ENCODE assay signal across 29 cellular contexts in the genomic region with DNA sequence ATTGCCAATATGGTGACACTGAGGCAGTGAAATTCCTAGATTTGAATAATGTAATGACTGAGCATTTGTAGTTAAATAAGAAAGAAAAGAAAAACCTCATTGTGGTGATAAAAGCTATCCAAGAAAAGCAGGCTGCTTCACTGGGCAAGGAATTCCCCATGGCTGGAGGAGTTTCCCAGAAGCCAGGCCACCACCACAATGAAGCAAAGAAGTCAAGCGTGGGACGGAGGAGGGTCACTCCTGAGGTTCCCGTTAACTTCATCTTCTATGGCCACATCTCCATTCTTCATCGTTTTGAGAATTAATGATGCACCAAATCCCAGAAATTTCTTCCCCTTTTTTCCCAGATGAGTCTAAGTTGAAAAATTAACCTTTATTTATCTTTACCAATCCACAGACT.
"Had no signal": no experiment of that assay in that cellular context is flagged by ENCODE, and none has a peak within 500 bp of the region (broad histone marks: within the 10 kb centered on the region; RNA-seq: fewer than 3 reads in every experiment).

No MANE protein-coding gene starts in this region.

- H3K27me3 ChIP-seq: ascending aorta, esophagus squamous epithelium, gastrocnemius medialis, left lung, testis, transverse colon had no signal

- H3K9me3 Mint-ChIP-seq: activated naive CD4-positive, alpha-beta T cell treated with anti-CD3 and anti-CD28 coated beads, Interleukin-2, amount 10 ng/mL, durations not matched to agents 7 days and 5 days; activated naive CD8-positive, alpha-beta T cell treated with anti-CD3 and anti-CD28 coated beads, Interleukin-2, amount 10 ng/mL, durations not matched to agents 7 days and 5 days; central memory CD8-positive, alpha-beta T cell; dendritic cell treated with granulocyte-macrophage colony-stimulating factor and Interleukin-4, amounts not matched to agents 40 ng/mL and 50 ng/mL, for 4 days; natural killer cell treated with Interleukin-12 subunit alpha and Interleukin-12 subunit beta and Interleukin-15 and Interleukin-18, amount 100 ng/mL, for 72 hours; T-helper 2 cell treated with Interferon-gamma antibody and Interleukin-4, amounts not matched to agents 5 μg/mL and 100 μg/mL, for 36 hours had no signal

- H3K36me3 Mint-ChIP-seq: natural killer cell treated with Interleukin-12 subunit alpha and Interleukin-12 subunit beta and Interleukin-15 and Interleukin-18, amount 100 ng/mL, for 72 hours had no signal

- H3K27ac ChIP-seq: ascending aorta, esophagus squamous epithelium, left lung, skin epidermis, testis, transverse colon had no signal

- H3K4me1 ChIP-seq: ascending aorta, esophagus squamous epithelium, testis, transverse colon had no signal

- ATAC-seq: gastrocnemius medialis; left lung; mucosa of descending colon; natural killer cell treated with Interleukin-12 subunit alpha and Interleukin-12 subunit beta and Interleukin-15 and Interleukin-18, amount 100 ng/mL, for 72 hours; sciatic nerve; stimulated activated naive CD8-positive, alpha-beta T cell treated with anti-CD3 and anti-CD28 coated beads, Interleukin-15, Interleukin-2, amounts not matched to agents 100 U/mL and 50 U/mL, for 24 hours had no signal

- H3K27me3 Mint-ChIP-seq: activated naive CD4-positive, alpha-beta T cell treated with anti-CD3 and anti-CD28 coated beads, Interleukin-2, amount 10 ng/mL, durations not matched to agents 7 days and 5 days; activated naive CD8-positive, alpha-beta T cell treated with anti-CD3 and anti-CD28 coated beads, Interleukin-2, amount 10 ng/mL, durations not matched to agents 7 days and 5 days; central memory CD8-positive, alpha-beta T cell had no signal

- DNase-seq: activated CD4-positive, alpha-beta T cell treated with anti-CD3 and anti-CD28 coated beads for 4 hours; activated CD4-positive, alpha-beta T cell treated with anti-CD3 and anti-CD28 coated beads, Interleukin-2, amount 50 U/mL, for 4 hours; activated CD4-positive, CD25-positive, alpha-beta regulatory T cell; activated effector memory CD4-positive, alpha-beta T cell treated with anti-CD3 and anti-CD28 coated beads, Interleukin-2, amount 50 U/mL, for 16 hours; activated naive CD4-positive, alpha-beta T cell treated with anti-CD3 and anti-CD28 coated beads, Interleukin-2, amount 10 ng/mL, durations not matched to agents 7 days and 5 days; activated naive CD8-positive, alpha-beta T cell treated with anti-CD3 and anti-CD28 coated beads, Interleukin-2, amount 10 ng/mL, durations not matched to agents 7 days and 5 days; esophagus squamous epithelium; gastrocnemius medialis; head of caudate nucleus; hippocampal formation; left lung; mucosa of descending colon; posterior cingulate gyrus; stimulated activated CD4-positive, alpha-beta T cell treated with anti-CD3 and anti-CD28 coated beads, Interleukin-12 subunit alpha, Interleukin-12 subunit beta, amount 100 ng/mL, for 4 hours; stimulated activated CD4-positive, alpha-beta T cell treated with anti-CD3 and anti-CD28 coated beads, Interleukin-4, amount 100 ng/mL, for 1 hour; stimulated activated naive CD8-positive, alpha-beta T cell treated with anti-CD3 and anti-CD28 coated beads, Interleukin-15, Interleukin-2, amounts not matched to agents 100 U/mL and 50 U/mL, for 24 hours; T-helper 1 cell; testis; transverse colon had no signal

- H3K9me3 ChIP-seq: ascending aorta, esophagus squamous epithelium, gastrocnemius medialis, left lung, mucosa of descending colon, testis, transverse colon had no signal

- H3K36me3 ChIP-seq: ascending aorta, esophagus squamous epithelium, gastrocnemius medialis, left lung, transverse colon had no signal

- H3K4me3 Mint-ChIP-seq: activated naive CD4-positive, alpha-beta T cell treated with anti-CD3 and anti-CD28 coated beads, Interleukin-2, amount 10 ng/mL, durations not matched to agents 7 days and 5 days; activated naive CD8-positive, alpha-beta T cell treated with anti-CD3 and anti-CD28 coated beads, Interleukin-2, amount 10 ng/mL, durations not matched to agents 7 days and 5 days; central memory CD8-positive, alpha-beta T cell; dendritic cell treated with granulocyte-macrophage colony-stimulating factor and Interleukin-4, amounts not matched to agents 40 ng/mL and 50 ng/mL, for 4 days; natural killer cell treated with Interleukin-12 subunit alpha and Interleukin-12 subunit beta and Interleukin-15 and Interleukin-18, amount 100 ng/mL, for 72 hours; T-helper 2 cell treated with Interferon-gamma antibody and Interleukin-4, amounts not matched to agents 5 μg/mL and 100 μg/mL, for 36 hours had no signal

- H3K4me3 ChIP-seq: ascending aorta, esophagus squamous epithelium, gastrocnemius medialis, left lung, lung, mucosa of descending colon, skin epidermis, testis, transverse colon had no signal

- FAIRE-seq: bronchial epithelial cell, keratinocyte had no signal

- H3K27ac Mint-ChIP-seq: activated naive CD4-positive, alpha-beta T cell treated with anti-CD3 and anti-CD28 coated beads, Interleukin-2, amount 10 ng/mL, durations not matched to agents 7 days and 5 days; activated naive CD8-positive, alpha-beta T cell treated with anti-CD3 and anti-CD28 coated beads, Interleukin-2, amount 10 ng/mL, durations not matched to agents 7 days and 5 days; dendritic cell treated with granulocyte-macrophage colony-stimulating factor and Interleukin-4, amounts not matched to agents 40 ng/mL and 50 ng/mL, for 4 days; T-helper 2 cell treated with Interferon-gamma antibody and Interleukin-4, amounts not matched to agents 5 μg/mL and 100 μg/mL, for 36 hours had no signal
